ENCODE assay signal across 8 cellular contexts in genomic region chr4:15457401-15458201, GRCh38. TPM values are rescaled to one million over a fixed set of nuclear protein-coding genes. Genes with fewer than 3 reads are reported as not detected.
DNase-seq lines count a peak whose midpoint lies in the region; ATAC-seq, FAIRE-seq and TF ChIP-seq lines count a peak whose summit lies in the region.

No MANE protein-coding gene starts in this region.

- H2AFZ ChIP-seq in astrocyte (ENCODE audit: low read depth, low read length): peak overlapping the region; percentile 19

- TF ChIP-seq CTCF in astrocyte (IDR thresholded peaks at IDR 0.05; ENCODE audit: insufficient read depth, low read depth, low read length): peak; percentile 82

- no peaks in the 10 kb centered on the region for H3K9me3 Mint-ChIP-seq in astrocyte (ENCODE audit: unreplicated experiment)

- H3K27me3 ChIP-seq in astrocyte (ENCODE audit: insufficient read depth, low read length): no peaks in the 10 kb centered on the region
- H3K27me3 ChIP-seq in subcutaneous abdominal adipose tissue (ENCODE audit: control insufficient read depth in 5 of 5, insufficient read depth in 4 of 5, low read length in 5 of 5): no peaks in the 10 kb centered on the region

- H3K79me2 ChIP-seq in astrocyte (ENCODE audit: insufficient read depth, low read length): no peaks in the 10 kb centered on the region

- no peak overlapping the region for H3K4me3 Mint-ChIP-seq in astrocyte (ENCODE audit: unreplicated experiment)

- peaks cover 9% of the 10 kb centered on the region for H3K4me1 ChIP-seq in astrocyte (ENCODE audit: insufficient read depth, low read length)
- H3K4me1 ChIP-seq in subcutaneous abdominal adipose tissue (ENCODE audit: control insufficient read depth in 5 of 5, insufficient read depth in 5 of 5, low read length in 5 of 5): peaks cover 4 to 27% (median 25%) of the 10 kb centered on the region in 5 donors

- H3K4me1 Mint-ChIP-seq in astrocyte (ENCODE audit: low read depth, unreplicated experiment): peaks cover 15% of the 10 kb centered on the region

- DNase-seq in AG20443 (ENCODE audit: low spot score): peak; percentile 56
- peak; percentile 0 for DNase-seq in NCI-H128 (lab: John Stamatoyannopoulos, UW; ENCODE audit: unreplicated experiment)
- DNase-seq in astrocyte (ENCODE audit: low read depth): peak; percentile 58
- DNase-seq in iPS-NIHi11 (ENCODE audit: low spot score): peak; percentile 51
- no peak for DNase-seq in 8988T

- H3K36me3 ChIP-seq in astrocyte (ENCODE audit: insufficient read depth, low read length): no peaks in the 10 kb centered on the region
- H3K36me3 ChIP-seq in subcutaneous abdominal adipose tissue (ENCODE audit: control insufficient read depth in 5 of 5, insufficient read depth in 5 of 5, low read length in 5 of 5): no peaks in the 10 kb centered on the region

- H3K27ac ChIP-seq in astrocyte (ENCODE audit: low read depth, low read length) (no peak overlapping the region), subcutaneous abdominal adipose tissue (ENCODE audit: low read depth, low read length) (peak overlapping the region; percentile 2)

- no peaks in the 10 kb centered on the region for H3K27me3 Mint-ChIP-seq in astrocyte (ENCODE audit: low read depth, unreplicated experiment)

- FAIRE-seq in astrocyte (lab: Jason Lieb, UNC): peak; percentile 20

- peak; percentile 99 for ATAC-seq in GM18502 (IDR thresholded peaks at IDR 0.05; ENCODE audit: poor library complexity, unreplicated experiment)
- peak; percentile 91 for ATAC-seq in HG02798 (IDR thresholded peaks at IDR 0.05; ENCODE audit: poor library complexity, unreplicated experiment)

- H3K4me3 ChIP-seq in astrocyte (ENCODE audit: insufficient read depth, low read depth, low read length) (no peak overlapping the region), subcutaneous abdominal adipose tissue (ENCODE audit: low read depth in 1 of 5, low read length in 5 of 5) (no peak overlapping the region)

- H3K9me3 ChIP-seq in astrocyte (ENCODE audit: insufficient read depth, low read depth, low read length) (no peaks in the 10 kb centered on the region), subcutaneous abdominal adipose tissue (ENCODE audit: control insufficient read depth in 5 of 5, low read length in 5 of 5) (no peaks in the 10 kb centered on the region)

- no peak overlapping the region for H3K27ac Mint-ChIP-seq in astrocyte (ENCODE audit: unreplicated experiment)

- peak overlapping the region; percentile 27 for H3K4me2 ChIP-seq in astrocyte (ENCODE audit: low read length)

- H3K36me3 Mint-ChIP-seq in astrocyte (ENCODE audit: low read depth, unreplicated experiment): no peaks in the 10 kb centered on the region

- H4K20me1 ChIP-seq in astrocyte (ENCODE audit: insufficient read depth, low read length): no peaks in the 10 kb centered on the region

- H3K9ac ChIP-seq in astrocyte (ENCODE audit: low read length) (peak overlapping the region; percentile 19), subcutaneous abdominal adipose tissue (ENCODE audit: low read length in 5 of 5) (peak overlapping the region in 1 of 5 donors; percentile 18)

RNA-seq across cellular contexts. Expression of gene CC2D2A, which starts 12.1 kb away (rescaled TPM):
- total RNA-seq in astrocyte: 14.0 and 16.0 TPM in 2 replicates

RNA-seq across cellular contexts. Expression of gene C1QTNF7, which starts 29.8 kb away (rescaled TPM):
- not detected in 2 replicates for total RNA-seq in astrocyte
